ENCODE assay signal across 13 cellular contexts in the genomic region with DNA sequence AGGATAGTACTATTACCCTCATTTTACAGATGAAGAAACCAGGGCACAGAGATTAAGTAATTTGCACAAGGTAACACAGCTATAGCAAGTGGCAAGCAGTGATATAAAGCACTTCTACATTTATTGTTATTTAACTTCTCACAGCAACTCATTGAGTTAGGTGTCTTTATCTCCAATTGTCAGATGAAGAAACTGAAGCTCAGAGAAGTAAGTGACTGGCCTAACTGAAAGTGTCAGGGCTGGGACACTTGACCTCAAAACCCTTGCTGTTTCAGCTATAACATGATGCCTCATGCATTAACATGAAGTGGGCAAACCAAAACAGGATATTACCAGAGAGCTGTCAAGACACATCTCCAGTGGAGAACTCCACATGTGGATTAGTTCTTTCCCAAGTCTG.
DNase-seq lines count a peak whose midpoint lies in the region; ATAC-seq and TF ChIP-seq lines count a peak whose summit lies in the region.
"Had no signal": no experiment of that assay in that cellular context is flagged by ENCODE, and none has a peak within 500 bp of the region (broad histone marks: within the 10 kb centered on the region; RNA-seq: fewer than 3 reads in every experiment).

No MANE protein-coding gene starts in this region.

- H3K36me3 ChIP-seq in A673 (ENCODE audit: insufficient read depth, low read length, poor library complexity, severe bottlenecking): no peaks in the 10 kb centered on the region
- no peaks in the 10 kb centered on the region for H3K36me3 ChIP-seq in RWPE2 (ENCODE audit: low read depth)

- no peak overlapping the region for H3K27ac Mint-ChIP-seq in H9
- H3K27ac Mint-ChIP-seq: activated naive CD4-positive, alpha-beta T cell treated with anti-CD3 and anti-CD28 coated beads, Interleukin-2, amount 10 ng/mL, durations not matched to agents 7 days and 5 days had no signal

- H2BK12ac ChIP-seq in H9 (ENCODE audit: insufficient read length, low read depth, low read length): no peak overlapping the region

- CTCF ChIA-PET in A673 (lab: Charles Lee): no interaction called here

- H3K4me2 ChIP-seq in H9 (ENCODE audit: insufficient read depth, insufficient read length, low read length): no peak overlapping the region

- intact Hi-C loops in A673 (cut with micrococcal nuclease; ENCODE audit: unreplicated experiment): no loop called here

- no peak overlapping the region for H3T11ph ChIP-seq in H9 (ENCODE audit: low read length)

- H3K23ac ChIP-seq in H9 (ENCODE audit: insufficient read length, low read depth, low read length): no peak overlapping the region

- H4K20me1 ChIP-seq in H9 (ENCODE audit: control insufficient read depth, insufficient read depth, insufficient read length): no peaks in the 10 kb centered on the region

- no peaks in the 10 kb centered on the region for H3K27me3 ChIP-seq in A673 (replicated peaks; ENCODE audit: insufficient read depth, low read depth, low read length, poor library complexity)
- no peaks in the 10 kb centered on the region for H3K27me3 ChIP-seq in RWPE2 (ENCODE audit: insufficient read depth, poor library complexity, severe bottlenecking)
- H3K27me3 ChIP-seq in H9 (ENCODE audit: insufficient read depth, low read length): no peaks in the 10 kb centered on the region

- ATAC-seq in GM19324 (IDR thresholded peaks at IDR 0.05; ENCODE audit: low FRiP score, unreplicated experiment) (peak; percentile 95), HG02973 (IDR thresholded peaks at IDR 0.05; ENCODE audit: unreplicated experiment) (peak; percentile 71), RWPE2 (ENCODE audit: low read depth) (peak; percentile 53; the same call in 1 of the 3 replicates)

- no peak overlapping the region for H3K14ac ChIP-seq in H9 (ENCODE audit: insufficient read depth, low read length)

- no peak overlapping the region for H4K5ac ChIP-seq in H9 (ENCODE audit: insufficient read length, low read depth, low read length)

- H3K9me3 ChIP-seq in A673 (ENCODE audit: low read depth, low read length, poor library complexity, severe bottlenecking) (peaks cover 7% of the 10 kb centered on the region), RWPE2 (ENCODE audit: severe bottlenecking) (no peaks in the 10 kb centered on the region), H9 (ENCODE audit: control insufficient read depth, low read depth, low read length) (no peaks in the 10 kb centered on the region)

- H3K9ac ChIP-seq in H9 (ENCODE audit: extremely low read depth, insufficient read length, low read length): no peak overlapping the region

- H3K4ac ChIP-seq in H9 (ENCODE audit: low read depth, low read length): no peak overlapping the region

- H2BK120ac ChIP-seq in H9 (ENCODE audit: low read depth, low read length, poor library complexity, severe bottlenecking): no peak overlapping the region

- H3K4me3 Mint-ChIP-seq in H9: no peak overlapping the region
- H3K4me3 Mint-ChIP-seq: activated naive CD4-positive, alpha-beta T cell treated with anti-CD3 and anti-CD28 coated beads, Interleukin-2, amount 10 ng/mL, durations not matched to agents 7 days and 5 days had no signal

- H3K4me3 ChIP-seq in A673 (ENCODE audit: low read depth, low read length, poor library complexity, severe bottlenecking): no peak overlapping the region
- H3K4me3 ChIP-seq in RWPE2 (ENCODE audit: severe bottlenecking): no peak overlapping the region

- no peaks in the 10 kb centered on the region for H3K23me2 ChIP-seq in H9 (ENCODE audit: insufficient read length, low read depth, low read length, poor library complexity, severe bottlenecking)

- no peak overlapping the region for H4K8ac ChIP-seq in H9 (replicated peaks; ENCODE audit: insufficient read length, low read depth, low read length)

- TF ChIP-seq CTCF in A673 (conservative IDR thresholded peaks at IDR 0.05; ENCODE audit: low read depth, low read length) (no peak), RWPE2 (IDR thresholded peaks at IDR 0.05; ENCODE audit: poor library complexity, severe bottlenecking) (no peak), H9 (conservative IDR thresholded peaks at IDR 0.05) (no peak)

- peaks cover 0 to 2% of the 10 kb centered on the region in 2 experiments; a peak in 2 of 5 replicates for H3K9me3 Mint-ChIP-seq in H9
- H3K9me3 Mint-ChIP-seq: activated naive CD4-positive, alpha-beta T cell treated with anti-CD3 and anti-CD28 coated beads, Interleukin-2, amount 10 ng/mL, durations not matched to agents 7 days and 5 days had no signal

- POLR2A ChIA-PET in A673 (lab: Charles Lee; ENCODE audit: low non-redundant PET): no interaction called here

- DNase-seq in A673 (ENCODE audit: low spot score) (no peak), RWPE2 (ENCODE audit: low spot score) (no peak), H9 (no peak), T1000 (lab: John Stamatoyannopoulos, UW) (no peak), NCI-H2196 (lab: John Stamatoyannopoulos, UW; ENCODE audit: unreplicated experiment) (no peak), AG08395 (ENCODE audit: low spot score) (no peak)
- DNase-seq: activated naive CD4-positive, alpha-beta T cell treated with anti-CD3 and anti-CD28 coated beads, Interleukin-2, amount 10 ng/mL, durations not matched to agents 7 days and 5 days; AML-193; midbrain; NCI-H1092 treated with DMSO at 0.1 percent for 48 hours; stimulated activated CD4-positive, alpha-beta T cell treated with anti-CD3 and anti-CD28 coated beads, Interleukin-1b, Interleukin-23, amount 100 ng/mL, for 48 hours had no signal

- no peaks in the 10 kb centered on the region for H3K36me3 Mint-ChIP-seq in H9 (ENCODE audit: insufficient read depth in 1 of 3, low read depth in 3 of 3)
- H3K36me3 Mint-ChIP-seq: activated naive CD4-positive, alpha-beta T cell treated with anti-CD3 and anti-CD28 coated beads, Interleukin-2, amount 10 ng/mL, durations not matched to agents 7 days and 5 days had no signal

- H3K56ac ChIP-seq in H9 (ENCODE audit: insufficient read length, low read depth, low read length): no peak overlapping the region

- H2BK20ac ChIP-seq in H9 (ENCODE audit: low read depth, low read length, poor library complexity, severe bottlenecking): no peak overlapping the region

- H2AFZ ChIP-seq in H9 (ENCODE audit: low read length): no peak overlapping the region

- no peak overlapping the region for H2AK5ac ChIP-seq in H9 (ENCODE audit: insufficient read length, low read length)

- no peaks in the 10 kb centered on the region for H3K27me3 Mint-ChIP-seq in H9 (ENCODE audit: low read depth)
- H3K27me3 Mint-ChIP-seq: activated naive CD4-positive, alpha-beta T cell treated with anti-CD3 and anti-CD28 coated beads, Interleukin-2, amount 10 ng/mL, durations not matched to agents 7 days and 5 days had no signal

- no peak overlapping the region for H2BK15ac ChIP-seq in H9 (ENCODE audit: low read depth, low read length)

- H3K79me2 ChIP-seq in H9 (ENCODE audit: insufficient read depth, low read length): no peaks in the 10 kb centered on the region

- H3K27ac ChIP-seq in A673 (ENCODE audit: low read depth, low read length, poor library complexity, severe bottlenecking): peak overlapping the region; percentile 75
- H3K27ac ChIP-seq in RWPE2 (ENCODE audit: poor library complexity, severe bottlenecking): peak overlapping the region; percentile 52
- no peak overlapping the region for H3K27ac ChIP-seq in H9 (ENCODE audit: insufficient read length, low read depth, low read length)

- H3K79me1 ChIP-seq in H9 (ENCODE audit: insufficient read depth, low read depth, low read length, poor library complexity, severe bottlenecking): no peaks in the 10 kb centered on the region

- no peak overlapping the region for H3K18ac ChIP-seq in H9 (ENCODE audit: insufficient read length, low read depth, low read length)

- H4K91ac ChIP-seq in H9 (ENCODE audit: insufficient read length, low read depth, low read length): no peak overlapping the region

- no peak overlapping the region for H2BK5ac ChIP-seq in H9 (ENCODE audit: insufficient read length, low read length)

- peaks cover 10 to 15% of the 10 kb centered on the region in 2 experiments for H3K4me1 Mint-ChIP-seq in H9

- H3K4me1 ChIP-seq in A673 (ENCODE audit: insufficient read depth, low read length, poor library complexity, severe bottlenecking) (peaks cover 50% of the 10 kb centered on the region), RWPE2 (ENCODE audit: insufficient read depth, poor library complexity, severe bottlenecking) (peaks cover 17% of the 10 kb centered on the region), H9 (ENCODE audit: insufficient read depth, low read length) (no peaks in the 10 kb centered on the region)

- no TSS peak for BruUV-seq in A673 (replicated peaks; lab: Mats Ljungman, UMichigan)
